Comparison of ENCODE assay signal across 8 cellular contexts in genomic region chr12:42469355-42470006, GRCh38.
DNase-seq lines count a peak whose midpoint lies in the region; ATAC-seq, FAIRE-seq and TF ChIP-seq lines count a peak whose summit lies in the region.

No MANE protein-coding gene starts in this region.

- H3K9me3 ChIP-seq in PC-3 (ENCODE audit: low read length): no peaks in the 10 kb centered on the region

- CTCF ChIA-PET in PC-3 (lab: Charles Lee): interaction anchor here (1.1 kb wide), 1 partner anchor 869 kb away, joined by 3 read pairs; no protein-coding TSS in a partner anchor

- peak overlapping the region; percentile 16 for H3K27ac Mint-ChIP-seq in activated T-helper 2 cell treated with anti-CD3 and anti-CD28 coated beads, Interferon-gamma antibody, Interleukin-2, Interleukin-4, amounts not matched to agents 10 μg/mL and 5 μg/mL and 100 μg/mL, durations not matched to agents 14 hours and 24 hours and 36 hours

- H4K20me1 ChIP-seq in PC-3 (ENCODE audit: low read length): no peaks in the 10 kb centered on the region

- no peak overlapping the region for H3K4me2 ChIP-seq in PC-3 (ENCODE audit: low read length)

- H3K9me2 ChIP-seq in PC-3 (replicated peaks; ENCODE audit: low read length): no peaks in the 10 kb centered on the region

- BruUV-seq in PC-3 (replicated peaks; lab: Mats Ljungman, UMichigan): no TSS peak

- H3K27ac ChIP-seq in PC-3 (ENCODE audit: low read length) (no peak overlapping the region), foreskin keratinocyte (no peak overlapping the region)

- peaks cover 17% of the 10 kb centered on the region for H3K4me1 ChIP-seq in PC-3 (ENCODE audit: insufficient read depth, low read length)
- peaks cover 5% of the 10 kb centered on the region for H3K4me1 ChIP-seq in foreskin keratinocyte

- no peak overlapping the region for H2AFZ ChIP-seq in PC-3 (ENCODE audit: low read length)

- no peaks in the 10 kb centered on the region for H3K9me3 Mint-ChIP-seq in activated T-helper 2 cell treated with anti-CD3 and anti-CD28 coated beads, Interferon-gamma antibody, Interleukin-2, Interleukin-4, amounts not matched to agents 10 μg/mL and 5 μg/mL and 100 μg/mL, durations not matched to agents 14 hours and 24 hours and 36 hours

- peak; percentile 97 for FAIRE-seq in GM12891 (lab: Jason Lieb, UNC)

- peak; percentile 40 for DNase-seq in GM12891 (ENCODE audit: insufficient read length, low spot score)
- DNase-seq in activated T-helper 2 cell treated with anti-CD3 and anti-CD28 coated beads, Interferon-gamma antibody, Interleukin-2, Interleukin-4, amounts not matched to agents 10 μg/mL and 5 μg/mL and 100 μg/mL, durations not matched to agents 14 hours and 24 hours and 36 hours (ENCODE audit: low spot score): no peak
- DNase-seq in PC-3: no peak
- no peak for DNase-seq in epidermal melanocyte (ENCODE audit: insufficient read length, low spot score)
- no peak for DNase-seq in ACHN
- DNase-seq in foreskin keratinocyte: no peak

- peaks cover 19% of the 10 kb centered on the region for H3K79me2 ChIP-seq in PC-3 (ENCODE audit: low read length)

- no peak for TF ChIP-seq CTCF in PC-3 (conservative IDR thresholded peaks at IDR 0.05; ENCODE audit: low read depth, low read length)
- TF ChIP-seq CTCF in foreskin keratinocyte (conservative IDR thresholded peaks at IDR 0.05): no peak

- H3K27me3 ChIP-seq in PC-3 (ENCODE audit: low read length) (no peaks in the 10 kb centered on the region), foreskin keratinocyte (no peaks in the 10 kb centered on the region)

- ATAC-seq in GM19463 (IDR thresholded peaks at IDR 0.05; ENCODE audit: unreplicated experiment) (peak; percentile 93), HG03442 (IDR thresholded peaks at IDR 0.05; ENCODE audit: unreplicated experiment) (peak; percentile 96), PC-3 (no peak), foreskin keratinocyte (no peak)

- H3K36me3 ChIP-seq in PC-3 (ENCODE audit: low read depth, low read length): peaks cover 32% of the 10 kb centered on the region

- peaks cover 19% of the 10 kb centered on the region for H3K4me1 Mint-ChIP-seq in activated T-helper 2 cell treated with anti-CD3 and anti-CD28 coated beads, Interferon-gamma antibody, Interleukin-2, Interleukin-4, amounts not matched to agents 10 μg/mL and 5 μg/mL and 100 μg/mL, durations not matched to agents 14 hours and 24 hours and 36 hours (ENCODE audit: low read depth)

- no peak for TF ChIP-seq POLR2A in GM12891 (IDR thresholded peaks at IDR 0.05; ENCODE audit: low read depth, low read length)

- intact Hi-C loops in activated T-helper 2 cell treated with anti-CD3 and anti-CD28 coated beads, Interferon-gamma antibody, Interleukin-2, Interleukin-4, amounts not matched to agents 10 μg/mL and 5 μg/mL and 100 μg/mL, durations not matched to agents 14 hours and 24 hours and 36 hours (cut with micrococcal nuclease): loop anchor here (5.0 kb wide), 1 partner anchor 42 kb away; no protein-coding TSS in a partner anchor
- intact Hi-C loops in PC-3 (cut with micrococcal nuclease): loop anchor here (10.0 kb wide), 1 partner anchor 1165 kb away; no protein-coding TSS in a partner anchor

- H3F3A ChIP-seq in PC-3 (ENCODE audit: low read length, unreplicated experiment): no peaks in the 10 kb centered on the region

- H3K36me3 Mint-ChIP-seq in activated T-helper 2 cell treated with anti-CD3 and anti-CD28 coated beads, Interferon-gamma antibody, Interleukin-2, Interleukin-4, amounts not matched to agents 10 μg/mL and 5 μg/mL and 100 μg/mL, durations not matched to agents 14 hours and 24 hours and 36 hours (ENCODE audit: low read depth): no peaks in the 10 kb centered on the region

- in situ Hi-C loops in ACHN (cut with HindIII; ENCODE audit: low pct_ligation_motif_present, low pct_unique_long_range_greater_than_20kb, low sequenced_read_pairs): loop anchor here (25.0 kb wide), 1 partner anchor 818 kb away; no protein-coding TSS in a partner anchor

- H3K4me3 ChIP-seq in PC-3 (ENCODE audit: low read length): no peak overlapping the region

- no peak overlapping the region for H3K9ac ChIP-seq in PC-3 (ENCODE audit: low read length)

- H3K4me3 Mint-ChIP-seq in activated T-helper 2 cell treated with anti-CD3 and anti-CD28 coated beads, Interferon-gamma antibody, Interleukin-2, Interleukin-4, amounts not matched to agents 10 μg/mL and 5 μg/mL and 100 μg/mL, durations not matched to agents 14 hours and 24 hours and 36 hours (ENCODE audit: low read depth): peak overlapping the region; percentile 63

- POLR2A ChIA-PET in PC-3 (lab: Charles Lee; ENCODE audit: unreplicated experiment): no interaction called here

- peaks cover 7% of the 10 kb centered on the region for H3K27me3 Mint-ChIP-seq in activated T-helper 2 cell treated with anti-CD3 and anti-CD28 coated beads, Interferon-gamma antibody, Interleukin-2, Interleukin-4, amounts not matched to agents 10 μg/mL and 5 μg/mL and 100 μg/mL, durations not matched to agents 14 hours and 24 hours and 36 hours (ENCODE audit: low read depth)

TF ChIP-seq in GM12891, 5 proteins besides CTCF, POLR2A, EP300 and RAD21:
- TF ChIP-seq POU2F2 (IDR thresholded peaks at IDR 0.05; ENCODE audit: low read depth, low read length) (peak; percentile 36; the same call in 1 of the 2 replicates), TAF1 (IDR thresholded peaks at IDR 0.05; ENCODE audit: low read depth, low read length) (no peak), PAX5 (IDR thresholded peaks at IDR 0.05; ENCODE audit: insufficient read depth, low read length, severe bottlenecking) (peak; percentile 76), POLR2AphosphoS5 (IDR thresholded peaks at IDR 0.05; ENCODE audit: low read depth, low read length) (no peak), SPI1 (IDR thresholded peaks at IDR 0.05; ENCODE audit: low read depth, low read length) (peak; percentile 97)
TF ChIP-seq in GM12891: peak in this region for 3.

Comparison
In these comparisons a context has a peak if more than half of its experiments do, and no peak if none do; other contexts are left out.
1. ATAC-seq: peak in GM19463 (single experiment) and HG03442 (single experiment); none in PC-3 (single experiment) and foreskin keratinocyte (single experiment).